29 cellular contexts compared by ENCODE assay signal in the genomic region with DNA sequence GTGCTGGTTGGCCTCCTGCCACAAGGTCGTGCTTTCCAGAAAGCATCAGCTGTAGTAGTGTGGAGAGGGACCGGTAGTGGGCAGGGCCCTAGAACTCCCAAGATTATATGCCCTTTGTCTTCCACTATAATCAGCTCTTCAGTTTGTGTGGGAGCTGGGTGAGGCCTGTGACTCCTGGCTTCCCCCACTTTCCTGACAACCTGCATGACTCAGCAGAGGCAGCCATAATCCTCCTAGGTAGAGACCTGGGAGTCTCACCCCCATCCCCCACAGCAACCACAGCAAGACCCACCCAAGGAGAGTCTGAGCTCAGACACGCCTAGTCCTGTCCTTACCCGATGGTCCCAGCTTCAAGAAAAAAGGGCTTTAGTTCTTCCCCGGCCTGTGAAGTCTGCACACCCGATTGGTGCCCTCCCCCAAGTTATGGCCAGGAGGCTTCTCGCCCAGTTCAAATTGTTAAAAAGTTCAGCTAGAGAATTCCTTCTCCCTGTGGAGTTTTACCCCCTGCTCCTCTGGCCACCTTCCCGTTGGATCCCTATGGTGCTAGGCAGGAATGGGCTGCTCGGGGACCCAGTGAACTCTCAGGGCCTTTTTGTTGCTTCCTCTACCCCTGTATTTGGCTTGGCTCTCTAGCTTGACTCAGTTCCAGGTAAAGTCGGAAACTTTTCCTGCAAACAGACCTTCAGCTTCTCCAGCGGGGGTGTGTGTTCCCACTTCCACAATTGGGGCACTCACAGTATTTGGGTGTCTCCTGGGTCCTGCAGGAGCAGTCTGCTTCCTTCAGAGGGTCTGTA. TPM values are rescaled to one million over a fixed set of nuclear protein-coding genes. Genes with fewer than 3 reads are reported as not detected.
DNase-seq lines count a peak whose midpoint lies in the region; ATAC-seq and TF ChIP-seq lines count a peak whose summit lies in the region.
"Had no signal": no experiment of that assay in that cellular context is flagged by ENCODE, and none has a peak within 500 bp of the region (broad histone marks: within the 10 kb centered on the region; RNA-seq: fewer than 3 reads in every experiment).

No MANE protein-coding gene starts in this region.

- intact Hi-C loops in right cardiac atrium (cut with DNase I) = no loop called here
- intact Hi-C loops in left ventricle myocardium superior (cut with micrococcal nuclease) = no loop called here
- intact Hi-C loops in mammary epithelial cell (cut with micrococcal nuclease) = no loop called here

- H3K4me1 ChIP-seq in right cardiac atrium (ENCODE audit: control insufficient read depth, insufficient read depth, low read length) (peaks cover 1% of the 10 kb centered on the region), mammary epithelial cell (ENCODE audit: insufficient read depth, low read length) (peaks cover 9% of the 10 kb centered on the region), hepatocyte (ENCODE audit: insufficient read depth) (no peaks in the 10 kb centered on the region)
- H3K4me1 ChIP-seq: ascending aorta, BE2C, gastrocnemius medialis, lower lobe of right lung, prostate gland, upper lobe of left lung had no signal

- CTCF ChIA-PET in mammary epithelial cell (lab: Charles Lee; ENCODE audit: low non-redundant PET) = interaction anchor here (0.6 kb wide), 1 partner anchor 200 kb away, joined by 5 read pairs; no protein-coding TSS in a partner anchor

- no peak overlapping the region for H3K9ac ChIP-seq in mammary epithelial cell (ENCODE audit: insufficient read depth, low read length)

- H3K9me3 ChIP-seq in right cardiac atrium (ENCODE audit: control insufficient read depth, low read length) (no peaks in the 10 kb centered on the region), mammary epithelial cell (replicated peaks; ENCODE audit: insufficient read depth, low read length) (no peaks in the 10 kb centered on the region), hepatocyte (ENCODE audit: low read depth) (no peaks in the 10 kb centered on the region)
- H3K9me3 ChIP-seq: ascending aorta, BE2C, esophagus muscularis mucosa, gastrocnemius medialis, prostate gland, upper lobe of left lung had no signal

- BruUV-seq in mammary epithelial cell (replicated peaks; lab: Mats Ljungman, UMichigan) = no TSS peak

- H3K27me3 ChIP-seq in right cardiac atrium (ENCODE audit: control insufficient read depth, insufficient read depth) (no peaks in the 10 kb centered on the region), mammary epithelial cell (ENCODE audit: insufficient read depth, low read length) (no peaks in the 10 kb centered on the region), hepatocyte (no peaks in the 10 kb centered on the region)
- H3K27me3 ChIP-seq: ascending aorta, BE2C, esophagus muscularis mucosa, gastrocnemius medialis, upper lobe of left lung had no signal

- peak; percentile 17 to 50 (median 39) for DNase-seq in right cardiac atrium
- no peak for DNase-seq in left ventricle myocardium superior
- peak; percentile 82 for DNase-seq in mammary epithelial cell
- DNase-seq in hepatocyte (ENCODE audit: low spot score) = peak; percentile 8
- no peak for DNase-seq in activated CD8-positive, alpha-beta memory T cell treated with anti-CD3 and anti-CD28 coated beads, Interleukin-2, amount 50 U/mL, for 48 hours
- no peak for DNase-seq in NCI-H1930 (lab: John Stamatoyannopoulos, UW)
- DNase-seq in G401 (ENCODE audit: low spot score) = no peak
- DNase-seq: activated CD4-positive, alpha-beta T cell treated with anti-CD3 and anti-CD28 coated beads, Interleukin-2, amount 50 U/mL, for 1 hour; BE2C; cerebellar nuclear complex; DMS79; effector CD4-positive, alpha-beta T cell; gastrocnemius medialis; HCEC 1CT; islet precursor cell; lower lobe of right lung; NCI-H1092 treated with DMSO at 0.1 percent for 48 hours; NCI-H187 treated with DMSO at 0.1 percent for 48 hours; NCI-H2227 treated with DMSO at 0.1 percent for 48 hours; OCI-M1; upper lobe of left lung had no signal

- in situ Hi-C loops in mammary epithelial cell (cut with MboI; ENCODE audit: low sequenced_read_pairs in 2 of 2) (no loop called here), G401 (cut with HindIII; ENCODE audit: low sequenced_read_pairs) (no loop called here)

- H2AFZ ChIP-seq in mammary epithelial cell (ENCODE audit: low read depth, low read length) = peak overlapping the region; percentile 89
- no peak overlapping the region for H2AFZ ChIP-seq in hepatocyte

- H3K27ac ChIP-seq in right cardiac atrium (ENCODE audit: low read length) = no peak overlapping the region
- peak overlapping the region; percentile 28 for H3K27ac ChIP-seq in mammary epithelial cell (ENCODE audit: insufficient read depth, low read depth, low read length)
- no peak overlapping the region for H3K27ac ChIP-seq in hepatocyte
- H3K27ac ChIP-seq: ascending aorta, esophagus muscularis mucosa, gastrocnemius medialis, lower lobe of right lung, prostate gland, upper lobe of left lung, VCaP had no signal

- H4K20me1 ChIP-seq in mammary epithelial cell (ENCODE audit: insufficient read depth, low read length) = no peaks in the 10 kb centered on the region
- no peaks in the 10 kb centered on the region for H4K20me1 ChIP-seq in hepatocyte (ENCODE audit: insufficient read depth, poor library complexity, severe bottlenecking)

- no peaks in the 10 kb centered on the region for H3K9me2 ChIP-seq in hepatocyte (replicated peaks; ENCODE audit: insufficient read depth)

- no peak overlapping the region for H3K4me2 ChIP-seq in mammary epithelial cell (ENCODE audit: insufficient read depth, low read depth, low read length)
- no peak overlapping the region for H3K4me2 ChIP-seq in hepatocyte

- dilution Hi-C loops in mammary epithelial cell (cut with HindIII; ENCODE audit: low sequenced_read_pairs) = no loop called here

- ATAC-seq in right cardiac atrium (peak in 1 of 2 donors; percentile 90), left ventricle myocardium superior (no peak), GM19035 (IDR thresholded peaks at IDR 0.05; ENCODE audit: unreplicated experiment) (no peak)
- ATAC-seq: gastrocnemius medialis, lower lobe of right lung, Right ventricle myocardium inferior had no signal

- H3K4me3 ChIP-seq in right cardiac atrium (ENCODE audit: low read length) (no peak overlapping the region), mammary epithelial cell (replicated peaks in 1 of 3; ENCODE audit: insufficient read depth in 1 of 3, low read depth in 2 of 3, low read length in 3 of 3) (no peak overlapping the region), hepatocyte (no peak overlapping the region)
- H3K4me3 ChIP-seq: ascending aorta, esophagus muscularis mucosa, gastrocnemius medialis, lower lobe of right lung, prostate gland, upper lobe of left lung had no signal

- no peaks in the 10 kb centered on the region for H3K36me3 ChIP-seq in mammary epithelial cell (ENCODE audit: insufficient read depth, low read length)
- no peaks in the 10 kb centered on the region for H3K36me3 ChIP-seq in hepatocyte (replicated peaks; ENCODE audit: insufficient read depth, low read depth)
- H3K36me3 ChIP-seq: ascending aorta, BE2C, esophagus muscularis mucosa, gastrocnemius medialis, lower lobe of right lung, prostate gland, upper lobe of left lung had no signal

- no peaks in the 10 kb centered on the region for H3K79me2 ChIP-seq in mammary epithelial cell (ENCODE audit: insufficient read depth, low read length)
- no peaks in the 10 kb centered on the region for H3K79me2 ChIP-seq in hepatocyte

- TF ChIP-seq CTCF in mammary epithelial cell (conservative IDR thresholded peaks at IDR 0.05 in 1 of 2, IDR thresholded peaks at IDR 0.05 in 1 of 2; ENCODE audit: extremely low read depth in 1 of 2, insufficient read depth in 1 of 2, low read depth in 1 of 2, low read length in 2 of 2) = no peak
- TF ChIP-seq CTCF in hepatocyte (IDR thresholded peaks at IDR 0.05; ENCODE audit: poor library complexity) = no peak

- WGBS in right cardiac atrium = 67% methylated on average over 11 of the region's 11 CpGs
- WGBS in mammary epithelial cell (ENCODE audit: low coverage, missing lambda C conversion rate) = 63% methylated on average over 10 of the region's 11 CpGs
- 82% methylated on average over 11 of the region's 11 CpGs for WGBS in hepatocyte (ENCODE audit: low lambda C conversion rate, missing lambda C conversion rate)

RNA-seq across cellular contexts. Expression of a gene that starts 57.8 kb away (rescaled TPM):
- total RNA-seq in right cardiac atrium (1 to 10 TPM in 1 of 4 donors, under 1 TPM in 1, not detected in 2; 0.60 to 3.7 TPM), left ventricle myocardium superior (2.0 TPM), mammary epithelial cell (not detected), hepatocyte (not detected in 2 replicates)
- polyA plus RNA-seq in right cardiac atrium (not detected), mammary epithelial cell (not detected), hepatocyte (not detected in 2 replicates)
- polyA minus RNA-seq in mammary epithelial cell = not detected
- not detected in 2 replicates for total RNA-seq in G401 (2014; rRNA removed; shearing (Covaris generic))
- total RNA-seq: activated T-helper 2 cell treated with anti-CD3 and anti-CD28 coated beads, Interferon-gamma antibody, Interleukin-2, Interleukin-4, amounts not matched to agents 10 μg/mL and 5 μg/mL and 100 μg/mL, durations not matched to agents 14 hours and 24 hours and 36 hours; ascending aorta; esophagus muscularis mucosa; gastrocnemius medialis; lower lobe of right lung; prostate gland; skeletal muscle tissue; upper lobe of left lung had no signal

Comparison
In these comparisons a context has a peak if more than half of its experiments do, and no peak if none do; other contexts are left out.
1. DNase-seq: peak in right cardiac atrium (3 of 3), mammary epithelial cell (single experiment) and hepatocyte (single experiment); none in left ventricle myocardium superior (single experiment), activated CD8-positive, alpha-beta memory T cell treated with anti-CD3 and anti-CD28 coated beads, Interleukin-2, amount 50 U/mL, for 48 hours (single experiment), NCI-H1930 (0 of 2) and G401 (single experiment).